ENCODE assay signal across 1 cellular context in genomic region chr18:70578480-70578879, GRCh38.
TF ChIP-seq lines count a peak whose summit lies in the region.

No MANE protein-coding gene starts in this region.

TF ChIP-seq in SK-N-SH treated with all-trans-retinoic acid at 6 μM for 48 hours, 23 proteins besides CTCF, POLR2A, EP300 and RAD21 (continued from another document):
- TF ChIP-seq, protein P1, sequence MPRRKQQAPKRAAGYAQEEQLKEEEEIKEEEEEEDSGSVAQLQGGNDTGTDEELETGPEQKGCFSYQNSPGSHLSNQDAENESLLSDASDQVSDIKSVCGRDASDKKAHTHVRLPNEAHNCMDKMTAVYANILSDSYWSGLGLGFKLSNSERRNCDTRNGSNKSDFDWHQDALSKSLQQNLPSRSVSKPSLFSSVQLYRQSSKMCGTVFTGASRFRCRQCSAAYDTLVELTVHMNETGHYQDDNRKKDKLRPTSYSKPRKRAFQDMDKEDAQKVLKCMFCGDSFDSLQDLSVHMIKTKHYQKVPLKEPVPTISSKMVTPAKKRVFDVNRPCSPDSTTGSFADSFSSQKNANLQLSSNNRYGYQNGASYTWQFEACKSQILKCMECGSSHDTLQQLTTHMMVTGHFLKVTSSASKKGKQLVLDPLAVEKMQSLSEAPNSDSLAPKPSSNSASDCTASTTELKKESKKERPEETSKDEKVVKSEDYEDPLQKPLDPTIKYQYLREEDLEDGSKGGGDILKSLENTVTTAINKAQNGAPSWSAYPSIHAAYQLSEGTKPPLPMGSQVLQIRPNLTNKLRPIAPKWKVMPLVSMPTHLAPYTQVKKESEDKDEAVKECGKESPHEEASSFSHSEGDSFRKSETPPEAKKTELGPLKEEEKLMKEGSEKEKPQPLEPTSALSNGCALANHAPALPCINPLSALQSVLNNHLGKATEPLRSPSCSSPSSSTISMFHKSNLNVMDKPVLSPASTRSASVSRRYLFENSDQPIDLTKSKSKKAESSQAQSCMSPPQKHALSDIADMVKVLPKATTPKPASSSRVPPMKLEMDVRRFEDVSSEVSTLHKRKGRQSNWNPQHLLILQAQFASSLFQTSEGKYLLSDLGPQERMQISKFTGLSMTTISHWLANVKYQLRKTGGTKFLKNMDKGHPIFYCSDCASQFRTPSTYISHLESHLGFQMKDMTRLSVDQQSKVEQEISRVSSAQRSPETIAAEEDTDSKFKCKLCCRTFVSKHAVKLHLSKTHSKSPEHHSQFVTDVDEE (CRISPR knock-in tag; IDR thresholded peaks at IDR 0.05) = no peak
